1 cellular context compared by ENCODE assay signal in genomic region chr2:176161041-176161785, GRCh38.
A peak's percentile ranks its signal among the peaks of the same experiment; 100 is the strongest.
TF ChIP-seq lines count a peak whose summit lies in the region.

No MANE protein-coding gene starts in this region.

TF ChIP-seq in H1, 55 proteins besides CTCF, POLR2A, EP300 and RAD21:
- peak; percentile 89 for TF ChIP-seq RNF2 (IDR thresholded peaks at IDR 0.05; ENCODE audit: borderline replicate concordance, low read depth, low read length, missing control alignments, poor library complexity, severe bottlenecking)
- TF ChIP-seq CBX5 (IDR thresholded peaks at IDR 0.05; ENCODE audit: low read depth, low read length), result no peak
